ENCODE assay signal across 15 cellular contexts in genomic region chr5:116037236-116037822, GRCh38. TPM values are rescaled to one million over a fixed set of nuclear protein-coding genes. Genes with fewer than 3 reads are reported as not detected.
DNase-seq lines count a peak whose midpoint lies in the region; ATAC-seq, FAIRE-seq and TF ChIP-seq lines count a peak whose summit lies in the region.
"Had no signal": no experiment of that assay in that cellular context is flagged by ENCODE, and none has a peak within 500 bp of the region (broad histone marks: within the 10 kb centered on the region; RNA-seq: fewer than 3 reads in every experiment).

No MANE protein-coding gene starts in this region.

- no peak for TF ChIP-seq POLR2A in GM12878 (IDR thresholded peaks at IDR 0.05; ENCODE audit: low read depth, low read length)

- H3K4me2 ChIP-seq in GM12878 (ENCODE audit: control insufficient read depth, insufficient read depth) (no peak overlapping the region), osteoblast (ENCODE audit: insufficient read depth, low read length) (no peak overlapping the region)

- H4K20me1 ChIP-seq in GM12878 (ENCODE audit: control insufficient read depth, insufficient read depth) (no peaks in the 10 kb centered on the region), osteoblast (ENCODE audit: insufficient read depth, low read length) (no peaks in the 10 kb centered on the region)

- 41% methylated on average over 3 of the region's 3 CpGs for WGBS in GM12878 (ENCODE audit: insufficient coverage, insufficient replicate concordance, low lambda C conversion rate, missing lambda C conversion rate)

- H3K4me3 ChIP-seq in GM06990 (replicated peaks; ENCODE audit: low read depth, low read length), result no peak overlapping the region
- no peak overlapping the region for H3K4me3 ChIP-seq in GM12878
- no peak overlapping the region for H3K4me3 ChIP-seq in osteoblast (ENCODE audit: insufficient read depth, low read length)
- H3K4me3 ChIP-seq: MG63, right lobe of liver had no signal

- no peak overlapping the region for H3K9ac ChIP-seq in GM12878 (ENCODE audit: control insufficient read depth, insufficient read depth, low read length)

- no peak for FAIRE-seq in GM12878 (lab: Jason Lieb, UNC)
- FAIRE-seq: endometrium had no signal

- peaks cover 23% of the 10 kb centered on the region for H3K4me1 Mint-ChIP-seq in endothelial cell (ENCODE audit: unreplicated experiment)

- H3K27ac Mint-ChIP-seq in endothelial cell (ENCODE audit: unreplicated experiment), result no peak overlapping the region

- ATAC-seq in GM12878 (no peak), HG03565 (IDR thresholded peaks at IDR 0.05; ENCODE audit: unreplicated experiment) (no peak)
- ATAC-seq: right lobe of liver had no signal

- intact Hi-C loops in GM12878 (cut with micrococcal nuclease; ENCODE audit: unreplicated experiment), result no loop called here

- H3K9me3 ChIP-seq in GM12878 (replicated peaks; ENCODE audit: control insufficient read depth, insufficient read depth, low read length) (no peaks in the 10 kb centered on the region), osteoblast (ENCODE audit: low read depth, low read length) (no peaks in the 10 kb centered on the region)
- H3K9me3 ChIP-seq: MG63, right lobe of liver had no signal

- H3K9me3 Mint-ChIP-seq in endothelial cell (ENCODE audit: unreplicated experiment), result no peaks in the 10 kb centered on the region

- no peak for DNase-seq in GM06990 (ENCODE audit: extremely low read depth, insufficient read length)
- peak; percentile 7 to 19 for DNase-seq in Kasumi-1 (lab: John Stamatoyannopoulos, UW)
- DNase-seq in GM12878 (ENCODE audit: low read depth, low spot score), result no peak
- no peak for DNase-seq in osteoblast (ENCODE audit: insufficient read length, low spot score, missing footprints)
- no peak for DNase-seq in NCI-H526 treated with DMSO at 0.1 percent for 48 hours (lab: John Stamatoyannopoulos, UW)
- DNase-seq in endothelial cell (ENCODE audit: low spot score), result no peak
- no peak for DNase-seq in inferior parietal cortex (ENCODE audit: extremely low spot score)
- DNase-seq: amygdala, MG63, right lobe of liver, Right ventricle myocardium superior, WERI-Rb-1 had no signal

- H3K79me2 ChIP-seq in GM12878 (ENCODE audit: control insufficient read depth, insufficient read depth, low read length) (no peaks in the 10 kb centered on the region), osteoblast (ENCODE audit: insufficient read depth, low read length) (no peaks in the 10 kb centered on the region)

- H2AFZ ChIP-seq in GM12878 (ENCODE audit: control insufficient read depth, low read depth, low read length), result no peak overlapping the region
- H2AFZ ChIP-seq in osteoblast (ENCODE audit: low read length), result no peak overlapping the region

- CTCF ChIA-PET in GM12878 (lab: Yijun Ruan, JAX), result interaction anchor here (1.2 kb wide), 1 partner anchor 59 kb away, joined by 3 read pairs; no protein-coding TSS in a partner anchor

- H3K36me3 ChIP-seq in GM06990 (ENCODE audit: control insufficient read depth, insufficient read depth, low read length) (no peaks in the 10 kb centered on the region), GM12878 (ENCODE audit: control insufficient read depth in 2 of 2, insufficient read depth in 2 of 2, low read length in 1 of 2) (no peaks in the 10 kb centered on the region), osteoblast (ENCODE audit: insufficient read depth, low read length) (no peaks in the 10 kb centered on the region)
- H3K36me3 ChIP-seq: MG63, right lobe of liver, WERI-Rb-1 had no signal

- H3K4me1 ChIP-seq in GM12878 (ENCODE audit: control insufficient read depth, insufficient read depth, low read length) (peaks cover 9% of the 10 kb centered on the region; the same call in 1 of the 2 replicates), osteoblast (ENCODE audit: insufficient read depth, low read length) (no peaks in the 10 kb centered on the region)
- H3K4me1 ChIP-seq: right lobe of liver had no signal

- BruUV-seq in GM12878 (replicated peaks; lab: Mats Ljungman, UMichigan), result no TSS peak

- POLR2A ChIA-PET in GM12878 (lab: Charles Lee), result no interaction called here

- 0 out of 2 replicates have a peak, but pooled peaks have one; percentile 22 for TF ChIP-seq RAD21 in GM12878 (IDR thresholded peaks at IDR 0.05; ENCODE audit: insufficient read depth, low read depth, low read length)

- peaks cover 1% of the 10 kb centered on the region for H3K27me3 Mint-ChIP-seq in endothelial cell (ENCODE audit: unreplicated experiment)

- H3K36me3 Mint-ChIP-seq in endothelial cell (ENCODE audit: low read depth, unreplicated experiment), result no peaks in the 10 kb centered on the region

- TF ChIP-seq CTCF in GM06990 (IDR thresholded peaks at IDR 0.05; ENCODE audit: insufficient read depth, low read length, poor library complexity, severe bottlenecking) (peak; percentile 9), GM12878 (IDR thresholded peaks at IDR 0.05 in 2 of 3, conservative IDR thresholded peaks at IDR 0.05 in 1 of 3; ENCODE audit: control insufficient read depth in 2 of 3, extremely low read depth in 1 of 3, insufficient read depth in 1 of 3, low read depth in 3 of 3, low read length in 3 of 3) (peak in 1 of 3 experiments; percentile 20; a peak in 1 of 6 replicates), osteoblast (IDR thresholded peaks at IDR 0.05; ENCODE audit: extremely low read depth, low read depth, low read length) (peak; percentile 34), endothelial cell (IDR thresholded peaks at IDR 0.05; ENCODE audit: unreplicated experiment) (no peak)

- H3K27me3 ChIP-seq in GM06990 (replicated peaks; ENCODE audit: control insufficient read depth, insufficient read depth, low read length), result no peaks in the 10 kb centered on the region
- no peaks in the 10 kb centered on the region; a peak in 1 of 4 replicates for H3K27me3 ChIP-seq in GM12878 (replicated peaks in 1 of 2; ENCODE audit: control insufficient read depth in 2 of 2, insufficient read depth in 2 of 2, low read length in 1 of 2)
- peaks cover 15% of the 10 kb centered on the region for H3K27me3 ChIP-seq in osteoblast (ENCODE audit: insufficient read depth, low read length)
- H3K27me3 ChIP-seq: right lobe of liver had no signal

- TF ChIP-seq EP300 in GM12878 (IDR thresholded peaks at IDR 0.05; ENCODE audit: borderline replicate concordance in 1 of 2, control insufficient read depth in 1 of 2, low read depth in 2 of 2, low read length in 2 of 2), result no peak

- in situ Hi-C loops in GM12878 (cut with MboI), result no loop called here

- SMC1A ChIA-PET in GM12878 (lab: Charles Lee; ENCODE audit: uncharacterized antibody, unreplicated experiment), result interaction anchor here (1.2 kb wide), 1 partner anchor 196 kb away, joined by 5 read pairs; the partner anchor contains the start of gene ATG12

- RAD21 ChIA-PET in GM12878 (lab: Charles Lee; ENCODE audit: unreplicated experiment), result no interaction called here

- no peak overlapping the region for H3K4me3 Mint-ChIP-seq in endothelial cell (ENCODE audit: unreplicated experiment)

- H3K27ac ChIP-seq in GM12878 (ENCODE audit: control insufficient read depth, insufficient read depth) (no peak overlapping the region), osteoblast (ENCODE audit: low read depth, low read length) (no peak overlapping the region)
- H3K27ac ChIP-seq: right lobe of liver, WERI-Rb-1 had no signal

TF ChIP-seq in GM12878, 131 proteins besides CTCF, POLR2A, EP300 and RAD21 (continues in another document):
- TF ChIP-seq RB1 (IDR thresholded peaks at IDR 0.05; ENCODE audit: borderline replicate concordance) (no peak), FOXK2 (IDR thresholded peaks at IDR 0.05) (no peak), NFXL1 (IDR thresholded peaks at IDR 0.05; ENCODE audit: borderline replicate concordance) (no peak)

RNA-seq across cellular contexts. Expression of gene ARL14EPL, which starts 5.1 kb away (rescaled TPM):
- total RNA-seq in GM12878 (2013; cell fraction: nucleolus; rRNA removed), result not detected in 2 replicates
- total RNA-seq in GM12878 (2014; rRNA removed) (not detected in 2 replicates), GM12878 (2014; rRNA removed; fragmentation: Illumina TruSeq; extraction: Trizol) (not detected in 2 replicates), GM12878 (2021) (not detected in 2 replicates), osteoblast (not detected in 2 replicates), endothelial cell (ENCODE audit: unreplicated experiment) (not detected)
- polyA plus RNA-seq in GM12878 (2011; ENCODE audit: low read depth), result not detected
- polyA plus RNA-seq in GM12878 (2011; rRNA removed) (0.08 and 0.09 TPM in 2 replicates), GM12878 (2014; fragmentation: Illumina TruSeq; extraction: Trizol) (not detected in 2 replicates), GM12878 (2014; fragmentation: Nextera tagmentation; extraction: Ambion mirVana) (not detected), GM12878 (2014; rRNA removed) (not detected in 2 replicates), GM12878 (2016; fragmentation: Nextera tagmentation; extraction: Ambion mirVana) (not detected)
- polyA plus RNA-seq in GM12878 (2011; cell fraction: cytosol; rRNA removed), result 0.13 TPM in 1 of 2 replicates, not detected in the other
- polyA plus RNA-seq in GM12878 (2011; cell fraction: nucleus; rRNA removed), result not detected in 2 replicates
- polyA plus RNA-seq in GM12878 (2012), result not detected in 2 replicates
- polyA minus RNA-seq in GM12878 (2011; rRNA and poly(A)+ RNA removed), result not detected in 2 replicates
- not detected in 2 replicates for polyA minus RNA-seq in GM12878 (2011; cell fraction: cytosol; rRNA and poly(A)+ RNA removed)
- polyA minus RNA-seq in GM12878 (2011; cell fraction: nucleus; rRNA and poly(A)+ RNA removed), result not detected in 2 replicates
- total RNA-seq: right lobe of liver, Right ventricle myocardium superior, temporal lobe had no signal

RNA-seq across cellular contexts. Expression of gene COMMD10, which starts 47.5 kb away (rescaled TPM):
- 134 and 157 TPM in 2 replicates for total RNA-seq in GM12878 (2013; cell fraction: nucleolus; rRNA removed)
- total RNA-seq in GM12878 (2014; rRNA removed) (26.0 and 32.3 TPM in 2 replicates), GM12878 (2014; rRNA removed; fragmentation: Illumina TruSeq; extraction: Trizol) (22.7 and 23.3 TPM in 2 replicates), GM12878 (2021) (17.0 and 19.6 TPM in 2 replicates), osteoblast (29.7 and 30.4 TPM in 2 replicates), endothelial cell (ENCODE audit: unreplicated experiment) (27.8 TPM)
- 9.7 TPM for polyA plus RNA-seq in GM12878 (2011; ENCODE audit: low read depth)
- polyA plus RNA-seq in GM12878 (2011; rRNA removed) (30.1 and 45.6 TPM in 2 replicates), GM12878 (2014; fragmentation: Illumina TruSeq; extraction: Trizol) (23.7 and 31.0 TPM in 2 replicates), GM12878 (2014; fragmentation: Nextera tagmentation; extraction: Ambion mirVana) (10 to 100 TPM; 57.7 to 98.7 TPM), GM12878 (2014; rRNA removed) (15.4 and 19.8 TPM in 2 replicates), GM12878 (2016; fragmentation: Nextera tagmentation; extraction: Ambion mirVana) (10 to 100 TPM; 37.4 to 37.8 TPM)
- polyA plus RNA-seq in GM12878 (2011; cell fraction: cytosol; rRNA removed), result 9.2 and 12.1 TPM in 2 replicates
- 26.8 and 33.9 TPM in 2 replicates for polyA plus RNA-seq in GM12878 (2011; cell fraction: nucleus; rRNA removed)
- 13.2 and 16.9 TPM in 2 replicates for polyA plus RNA-seq in GM12878 (2012)
- 34.3 and 35.2 TPM in 2 replicates for polyA minus RNA-seq in GM12878 (2011; rRNA and poly(A)+ RNA removed)
- polyA minus RNA-seq in GM12878 (2011; cell fraction: cytosol; rRNA and poly(A)+ RNA removed), result 11.4 and 12.2 TPM in 2 replicates
- polyA minus RNA-seq in GM12878 (2011; cell fraction: nucleus; rRNA and poly(A)+ RNA removed), result 48.8 and 72.3 TPM in 2 replicates

Comparison
In these comparisons a context has a peak if more than half of its experiments do, and no peak if none do; other contexts are left out.
1. DNase-seq: peak in Kasumi-1 (2 of 2); none in GM06990 (single experiment), GM12878 (single experiment), osteoblast (single experiment), NCI-H526 treated with DMSO at 0.1 percent for 48 hours (single experiment), endothelial cell (single experiment) and inferior parietal cortex (single experiment).